Comparison of ENCODE assay signal across 1 cellular context in the genomic region with DNA sequence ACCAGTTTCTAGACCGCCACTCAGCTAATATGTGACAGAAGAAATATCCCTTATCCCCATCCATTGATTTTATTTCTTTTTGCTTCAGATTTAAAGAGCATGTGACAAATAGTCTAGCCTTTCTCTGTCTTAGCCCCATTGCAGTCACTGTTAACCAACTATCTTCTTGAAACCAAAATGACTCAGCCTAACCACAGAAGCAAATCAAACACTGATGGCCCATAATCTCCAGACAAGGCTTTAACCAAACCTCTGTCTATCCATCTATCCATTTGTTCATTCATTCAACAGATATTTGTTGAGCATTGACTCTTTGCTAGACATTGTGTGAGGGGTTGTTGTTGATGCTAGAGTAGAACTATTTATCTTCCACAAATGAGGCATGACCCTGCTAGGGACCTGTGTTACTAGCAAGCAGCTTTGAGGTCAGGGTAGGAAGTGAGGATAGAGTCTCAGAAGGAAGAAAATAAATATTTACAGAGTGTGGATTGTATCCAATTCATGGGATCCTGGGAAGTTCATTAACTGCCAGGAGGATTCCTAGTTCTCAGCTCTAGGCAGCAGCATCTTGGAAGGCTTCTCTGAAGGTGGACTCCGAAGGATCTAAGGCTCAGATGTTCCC.
TF ChIP-seq lines count a peak whose summit lies in the region.

No MANE protein-coding gene starts in this region.

TF ChIP-seq in IMR-90, 13 proteins besides CTCF, POLR2A, EP300 and RAD21 (continued from another document):
- TF ChIP-seq ELK1 (IDR thresholded peaks at IDR 0.05; ENCODE audit: borderline replicate concordance, low read depth, low read length) (no peak), CEBPB (IDR thresholded peaks at IDR 0.05; ENCODE audit: low read depth, low read length) (no peak), NFE2L2 (IDR thresholded peaks at IDR 0.05; ENCODE audit: low read depth, low read length) (no peak), SMC3 (IDR thresholded peaks at IDR 0.05; ENCODE audit: low read depth, low read length) (no peak), RFX5 (IDR thresholded peaks at IDR 0.05; ENCODE audit: low read depth, low read length) (no peak), RCOR1 (IDR thresholded peaks at IDR 0.05; ENCODE audit: insufficient replicate concordance, low read length) (no peak), MAZ (IDR thresholded peaks at IDR 0.05; ENCODE audit: borderline replicate concordance, low read depth, low read length) (no peak)
